13 cellular contexts compared by ENCODE assay signal in the genomic region with DNA sequence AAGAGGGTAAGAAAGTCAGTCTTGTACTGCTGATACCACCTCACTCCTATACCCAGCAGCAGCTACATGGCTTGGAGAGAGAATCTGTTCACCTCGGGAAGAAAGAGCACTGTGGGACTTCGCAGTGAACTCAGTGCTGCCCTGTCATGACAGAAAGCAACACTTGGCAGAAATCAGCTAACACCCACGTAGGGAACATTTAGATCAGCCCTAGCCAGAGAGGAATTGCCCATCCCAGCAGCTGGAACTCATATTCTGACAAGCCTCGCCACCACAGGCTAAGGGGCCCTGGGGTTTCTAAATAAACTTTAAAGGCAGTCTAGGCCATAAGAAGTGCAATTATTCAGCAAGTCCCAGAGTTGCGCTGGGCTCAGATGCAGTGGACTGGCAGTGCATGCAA.
DNase-seq lines count a peak whose midpoint lies in the region; ATAC-seq and TF ChIP-seq lines count a peak whose summit lies in the region.
"Had no signal": no experiment of that assay in that cellular context is flagged by ENCODE, and none has a peak within 500 bp of the region (broad histone marks: within the 10 kb centered on the region; RNA-seq: fewer than 3 reads in every experiment).

No MANE protein-coding gene starts in this region.

- H3K27ac ChIP-seq in gastroesophageal sphincter (no peak overlapping the region), neuronal stem cell (replicated peaks; ENCODE audit: low read length) (no peak overlapping the region)
- H3K27ac ChIP-seq: BLaER1 had no signal

- TF ChIP-seq CTCF in chondrocyte (IDR thresholded peaks at IDR 0.05): no peak
- TF ChIP-seq CTCF in gastroesophageal sphincter (IDR thresholded peaks at IDR 0.05): no peak

- DNase-seq in H4 (ENCODE audit: low spot score) (peak; percentile 13), chondrocyte (ENCODE audit: low spot score) (peak; percentile 39), neuronal stem cell (ENCODE audit: low spot score) (no peak), Kasumi-1 (lab: John Stamatoyannopoulos, UW) (no peak), epidermal melanocyte (ENCODE audit: insufficient read length, low spot score) (no peak)
- DNase-seq: 8988T; AML-193; Caco-2; CD8-positive, alpha-beta memory T cell had no signal

- no peak overlapping the region for H3K23ac ChIP-seq in neuronal stem cell (ENCODE audit: low read depth, low read length, poor library complexity)

- no peaks in the 10 kb centered on the region for H3K36me3 ChIP-seq in gastroesophageal sphincter
- H3K36me3 ChIP-seq in neuronal stem cell (replicated peaks in 1 of 2; ENCODE audit: control insufficient read depth in 2 of 2, insufficient read depth in 2 of 2, low read length in 2 of 2): no peaks in the 10 kb centered on the region
- H3K36me3 ChIP-seq: BLaER1 had no signal

- H3K36me3 Mint-ChIP-seq in chondrocyte (ENCODE audit: low read depth): no peaks in the 10 kb centered on the region
- H3K36me3 Mint-ChIP-seq: CD8-positive, alpha-beta memory T cell had no signal

- no peaks in the 10 kb centered on the region for H3K9me3 Mint-ChIP-seq in chondrocyte (ENCODE audit: low read depth)

- H3K27me3 ChIP-seq in gastroesophageal sphincter: no peaks in the 10 kb centered on the region
- no peaks in the 10 kb centered on the region for H3K27me3 ChIP-seq in neuronal stem cell (ENCODE audit: control insufficient read depth in 3 of 3, insufficient read depth in 3 of 3, low read depth in 1 of 3, low read length in 3 of 3)
- H3K27me3 ChIP-seq: BLaER1 had no signal

- H3K18ac ChIP-seq in neuronal stem cell (ENCODE audit: low read length): no peak overlapping the region

- H4K8ac ChIP-seq in neuronal stem cell (ENCODE audit: low read depth, low read length): no peak overlapping the region

- H3K4me3 ChIP-seq in gastroesophageal sphincter (no peak overlapping the region), neuronal stem cell (ENCODE audit: low read length in 2 of 2) (no peak overlapping the region)
- H3K4me3 ChIP-seq: BLaER1 had no signal

- H3K4me3 Mint-ChIP-seq in chondrocyte (ENCODE audit: unreplicated experiment): no peak overlapping the region
- H3K4me3 Mint-ChIP-seq: CD8-positive, alpha-beta memory T cell had no signal

- no peak overlapping the region for H3K4ac ChIP-seq in neuronal stem cell (ENCODE audit: low read length)

- ATAC-seq in gastroesophageal sphincter: peak; percentile 10
- ATAC-seq in GM18520 (IDR thresholded peaks at IDR 0.05; ENCODE audit: unreplicated experiment): no peak
- no peak for ATAC-seq in HG02571 (IDR thresholded peaks at IDR 0.05; ENCODE audit: unreplicated experiment)

- WGBS in gastroesophageal sphincter (ENCODE audit: low coverage in 1 of 2), 2 donors: 6 to 29% methylated on average over 4 to 5 of the region's 5 CpGs
- WGBS in neuronal stem cell (ENCODE audit: extremely low coverage in 2 of 2, insufficient read length in 2 of 2, insufficient replicate concordance in 1 of 2), 2 donors: no CpG with 5 or more reads among the region's 5 CpGs

- no peaks in the 10 kb centered on the region for H3K27me3 Mint-ChIP-seq in chondrocyte (ENCODE audit: low read depth)
- H3K27me3 Mint-ChIP-seq: CD8-positive, alpha-beta memory T cell had no signal

- H3K4me2 ChIP-seq in neuronal stem cell (ENCODE audit: insufficient read depth, low read length, poor library complexity, severe bottlenecking): no peak overlapping the region
- H3K4me2 ChIP-seq: BLaER1 had no signal

- no peaks in the 10 kb centered on the region for H3K9me3 ChIP-seq in gastroesophageal sphincter
- H3K9me3 ChIP-seq in neuronal stem cell (replicated peaks in 1 of 2; ENCODE audit: control insufficient read depth in 2 of 2, insufficient read depth in 1 of 2, low read depth in 1 of 2, low read length in 2 of 2): no peaks in the 10 kb centered on the region
- H3K9me3 ChIP-seq: BLaER1, Caco-2 had no signal

- no peaks in the 10 kb centered on the region for H3K79me1 ChIP-seq in neuronal stem cell (ENCODE audit: low read depth, low read length)

- H2BK5ac ChIP-seq in neuronal stem cell (ENCODE audit: low read length): no peak overlapping the region

- H3K4me1 Mint-ChIP-seq in chondrocyte (ENCODE audit: low read depth): peaks cover 22% of the 10 kb centered on the region
- H3K4me1 Mint-ChIP-seq: CD8-positive, alpha-beta memory T cell had no signal

- H2BK15ac ChIP-seq in neuronal stem cell (ENCODE audit: low read length): no peak overlapping the region

- H2AFZ ChIP-seq in neuronal stem cell (ENCODE audit: low read length): peak overlapping the region; percentile 17

- H2BK12ac ChIP-seq in neuronal stem cell (ENCODE audit: low read length): no peak overlapping the region

- H2BK120ac ChIP-seq in neuronal stem cell (ENCODE audit: low read depth, low read length): no peak overlapping the region

- H3K4me1 ChIP-seq in gastroesophageal sphincter (no peaks in the 10 kb centered on the region), neuronal stem cell (ENCODE audit: control insufficient read depth in 2 of 2, insufficient read depth in 1 of 2, low read depth in 1 of 2, low read length in 2 of 2) (no peaks in the 10 kb centered on the region)
- H3K4me1 ChIP-seq: BLaER1 had no signal

- H3K14ac ChIP-seq in neuronal stem cell (ENCODE audit: low read length): no peak overlapping the region

- no peak overlapping the region for H4K91ac ChIP-seq in neuronal stem cell (ENCODE audit: low read depth, low read length, poor library complexity)

- H2AK5ac ChIP-seq in neuronal stem cell (ENCODE audit: low read depth, low read length): no peak overlapping the region

- TF ChIP-seq EP300 in gastroesophageal sphincter (IDR thresholded peaks at IDR 0.05): no peak

- H3K27ac Mint-ChIP-seq in chondrocyte (ENCODE audit: unreplicated experiment): peak overlapping the region; percentile 71
- H3K27ac Mint-ChIP-seq: CD8-positive, alpha-beta memory T cell had no signal

- no peak overlapping the region for H3K9ac ChIP-seq in neuronal stem cell (ENCODE audit: low read depth, low read length, poor library complexity)
- H3K9ac ChIP-seq: BLaER1 had no signal

- TF ChIP-seq POLR2A in gastroesophageal sphincter (IDR thresholded peaks at IDR 0.05): no peak

Comparison
In these comparisons a context has a peak if more than half of its experiments do, and no peak if none do; other contexts are left out.
1. DNase-seq: peak in H4 (single experiment) and chondrocyte (single experiment); none in neuronal stem cell (single experiment), Kasumi-1 (0 of 2) and epidermal melanocyte (single experiment).